26 cellular contexts compared by ENCODE assay signal in the genomic region with DNA sequence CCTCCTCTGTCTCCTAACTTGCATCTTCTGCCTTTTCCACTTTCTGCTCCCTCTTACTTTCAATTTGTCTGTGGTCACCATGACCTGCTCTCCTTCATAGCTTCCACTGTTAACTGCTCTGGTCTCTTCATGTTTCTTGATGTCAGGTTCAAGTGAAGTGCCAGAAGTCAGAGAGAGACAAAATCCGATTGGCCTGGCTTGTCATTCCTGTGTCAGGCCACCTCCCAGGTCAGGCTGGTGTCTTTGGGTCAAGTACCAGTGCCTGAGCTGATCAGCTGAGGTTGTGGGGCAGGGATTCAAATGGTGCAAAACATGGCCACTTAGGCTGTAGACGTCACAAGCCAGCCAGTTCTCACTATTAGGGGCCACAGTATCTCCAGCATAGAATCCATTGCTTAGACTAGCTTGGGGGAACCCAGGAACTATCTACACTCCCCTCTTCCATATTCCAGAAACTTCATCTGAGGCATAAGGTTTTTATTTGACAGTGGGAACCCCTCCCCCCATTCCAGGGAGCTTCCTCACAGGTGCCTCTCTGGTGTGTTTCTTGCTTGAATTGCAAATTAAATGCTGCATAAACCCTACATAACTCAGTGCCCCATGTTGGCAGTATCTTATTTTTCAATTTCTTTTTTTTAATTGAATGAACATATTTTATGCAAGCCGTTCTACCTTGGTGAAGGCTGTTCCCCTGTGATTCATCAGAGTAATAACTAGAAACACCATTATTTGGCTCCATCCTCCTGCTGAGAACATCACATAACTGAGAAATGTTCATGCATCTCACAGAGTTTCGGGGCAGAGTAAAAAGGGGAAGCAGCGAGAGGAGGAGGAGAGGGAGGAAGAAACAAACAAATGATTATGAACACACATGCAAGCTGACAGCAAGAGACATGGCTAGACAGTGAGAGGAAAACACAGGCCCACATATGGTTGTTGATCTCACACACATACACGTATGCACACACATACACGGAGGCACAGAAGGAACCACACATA.
DNase-seq lines count a peak whose midpoint lies in the region; ATAC-seq and TF ChIP-seq lines count a peak whose summit lies in the region.
"Had no signal": no experiment of that assay in that cellular context is flagged by ENCODE, and none has a peak within 500 bp of the region (broad histone marks: within the 10 kb centered on the region; RNA-seq: fewer than 3 reads in every experiment).

No MANE protein-coding gene starts in this region.

- no peak overlapping the region for H3K27ac ChIP-seq in coronary artery
- no peak overlapping the region for H3K27ac ChIP-seq in SJCRH30
- H3K27ac ChIP-seq: ascending aorta, epithelial cell of prostate, GM23248, KMS-11, psoas muscle, stomach had no signal

- H3K27me3 ChIP-seq in GM06990 (replicated peaks; ENCODE audit: control insufficient read depth, insufficient read depth, low read length) (no peaks in the 10 kb centered on the region; the same call in 1 of the 2 replicates), SJCRH30 (no peaks in the 10 kb centered on the region; the same call in 1 of the 2 replicates), BE2C (no peaks in the 10 kb centered on the region)
- H3K27me3 ChIP-seq: ascending aorta, stomach had no signal

- DNase-seq in GM06990 (ENCODE audit: extremely low read depth, insufficient read length): peak; percentile 32
- DNase-seq in NAMALWA (ENCODE audit: low spot score): peak; percentile 62
- peak; percentile 55 for DNase-seq in coronary artery (ENCODE audit: low spot score)
- DNase-seq in SJCRH30: no peak
- DNase-seq in BE2C: no peak
- no peak for DNase-seq in NCI-H2029 (lab: John Stamatoyannopoulos, UW)
- DNase-seq: activated CD8-positive, alpha-beta T cell treated with anti-CD3 and anti-CD28 coated beads, Interleukin-2, amount 10 ng/mL, durations not matched to agents 7 days and 5 days; activated naive CD4-positive, alpha-beta T cell treated with anti-CD3 and anti-CD28 coated beads, Interleukin-2, amount 50 U/mL, for 16 hours; activated T-cell treated with anti-CD3 and anti-CD28 coated beads, Interleukin-2, amount 50 U/mL, for 72 hours; CD8-positive, alpha-beta memory T cell; central memory CD4-positive, alpha-beta T cell; GM23248; immature natural killer cell; NCI-H1417; NCI-H510A treated with DMSO at 0.1 percent for 48 hours; OCI-M1; psoas muscle; SHP77 treated with DMSO at 0.1 percent for 48 hours; stimulated activated CD4-positive, alpha-beta T cell treated with anti-CD3 and anti-CD28 coated beads, Interleukin-2, amount 100 ng/mL, for 48 hours; stomach; T-helper 2 cell had no signal

- H3K9me3 ChIP-seq in SJCRH30 (replicated peaks): peaks cover 11% of the 10 kb centered on the region
- H3K9me3 ChIP-seq in BE2C: no peaks in the 10 kb centered on the region

- H3K4me3 ChIP-seq in GM06990 (replicated peaks; ENCODE audit: low read depth, low read length) (no peak overlapping the region), coronary artery (no peak overlapping the region), SJCRH30 (no peak overlapping the region), BE2C (ENCODE audit: low read depth, low read length) (no peak overlapping the region)
- H3K4me3 ChIP-seq: ascending aorta, GM23248, psoas muscle, stomach had no signal

- H3K4me1 ChIP-seq in SJCRH30: peaks cover 8% of the 10 kb centered on the region
- no peaks in the 10 kb centered on the region for H3K4me1 ChIP-seq in BE2C
- H3K4me1 ChIP-seq: ascending aorta, psoas muscle, stomach had no signal

- no peak for TF ChIP-seq CTCF in GM06990 (IDR thresholded peaks at IDR 0.05; ENCODE audit: insufficient read depth, low read length, poor library complexity, severe bottlenecking)
- TF ChIP-seq CTCF in coronary artery (IDR thresholded peaks at IDR 0.05): no peak
- TF ChIP-seq CTCF in BE2C (IDR thresholded peaks at IDR 0.05; ENCODE audit: low read depth, low read length): no peak

- ATAC-seq in GM18502 (IDR thresholded peaks at IDR 0.05; ENCODE audit: poor library complexity, unreplicated experiment) (peak; percentile 60), GM18909 (IDR thresholded peaks at IDR 0.05; ENCODE audit: poor library complexity, unreplicated experiment) (no peak)
- ATAC-seq: activated CD8-positive, alpha-beta T cell treated with anti-CD3 and anti-CD28 coated beads, Interleukin-2, amount 10 ng/mL, durations not matched to agents 7 days and 5 days; activated T-cell treated with anti-CD3 and anti-CD28 coated beads, Interleukin-2, amount 50 U/mL, for 72 hours; psoas muscle had no signal

- H3K36me3 ChIP-seq in GM06990 (ENCODE audit: control insufficient read depth, insufficient read depth, low read length): no peaks in the 10 kb centered on the region
- no peaks in the 10 kb centered on the region for H3K36me3 ChIP-seq in SJCRH30
- no peaks in the 10 kb centered on the region for H3K36me3 ChIP-seq in BE2C
- H3K36me3 ChIP-seq: ascending aorta, stomach had no signal

Comparison
In these comparisons a context has a peak if more than half of its experiments do, and no peak if none do; other contexts are left out.
1. DNase-seq: peak in GM06990 (single experiment), NAMALWA (single experiment) and coronary artery (single experiment); none in SJCRH30 (0 of 2), BE2C (single experiment) and NCI-H2029 (single experiment).